In the genomic region with DNA sequence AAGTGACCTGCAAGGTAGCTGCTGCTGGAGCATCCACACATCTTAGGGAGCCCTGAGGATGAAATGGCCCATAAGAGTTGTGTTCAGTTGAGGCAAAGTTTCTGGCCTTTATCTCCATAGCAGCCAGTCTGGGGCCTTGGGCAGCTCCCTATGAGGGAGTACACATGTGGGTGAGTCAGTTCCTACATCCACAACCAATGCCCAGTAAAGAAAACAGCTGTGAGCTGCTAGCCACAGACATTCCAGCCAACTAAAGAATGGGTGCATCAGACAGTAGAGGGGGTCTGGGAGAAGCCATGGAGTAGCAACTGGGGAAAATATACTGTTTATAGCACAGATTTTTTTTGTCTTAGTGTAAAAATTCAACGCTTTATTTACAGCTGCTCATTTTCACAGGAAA, we compare ENCODE assay signal across 17 cellular contexts.
DNase-seq lines count a peak whose midpoint lies in the region; ATAC-seq and FAIRE-seq lines count a peak whose summit lies in the region.
"Had no signal": no experiment of that assay in that cellular context is flagged by ENCODE, and none has a peak within 500 bp of the region (broad histone marks: within the 10 kb centered on the region; RNA-seq: fewer than 3 reads in every experiment).

No MANE protein-coding gene starts in this region.

- H3K27me3 Mint-ChIP-seq in activated CD4-positive, alpha-beta T cell treated with anti-CD3 and anti-CD28 coated beads, Interleukin-2, amount 10 ng/mL, durations not matched to agents 24 days and 14 days, result no peaks in the 10 kb centered on the region
- H3K27me3 Mint-ChIP-seq: activated CD8-positive, alpha-beta T cell treated with anti-CD3 and anti-CD28 coated beads for 36 hours; CD4-positive, CD25-positive, alpha-beta regulatory T cell had no signal

- H3K27ac Mint-ChIP-seq in activated CD4-positive, alpha-beta T cell treated with anti-CD3 and anti-CD28 coated beads, Interleukin-2, amount 10 ng/mL, durations not matched to agents 24 days and 14 days, result no peak overlapping the region
- H3K27ac Mint-ChIP-seq: activated CD8-positive, alpha-beta T cell treated with anti-CD3 and anti-CD28 coated beads for 36 hours; activated T-helper 1 cell treated with anti-CD3 and anti-CD28 coated beads, Interleukin-12 subunit alpha, Interleukin-12 subunit beta, Interleukin-2, Interleukin-4 antibody, amounts not matched to agents 30 ng/mL and 10 ng/mL and 1 ng/mL, durations not matched to agents 14 hours and 24 hours and 36 hours; CD4-positive, CD25-positive, alpha-beta regulatory T cell had no signal

- DNase-seq in HS-27A (ENCODE audit: low read depth) (peak; percentile 12), amniotic stem cell (lab: John Stamatoyannopoulos, UW) (peak; percentile 31), fibroblast of the conjunctiva (ENCODE audit: low read depth) (peak; percentile 17), stromal cell of bone marrow (ENCODE audit: low read depth) (peak; percentile 48), frontal cortex (ENCODE audit: low spot score in 2 of 2) (no peak)
- no peak for DNase-seq in activated CD4-positive, alpha-beta T cell treated with anti-CD3 and anti-CD28 coated beads, Interleukin-2, amount 10 ng/mL, durations not matched to agents 24 days and 14 days
- DNase-seq: activated CD8-positive, alpha-beta T cell treated with anti-CD3 and anti-CD28 coated beads for 36 hours; anterior cingulate cortex; CD4-positive, CD25-positive, alpha-beta regulatory T cell; effector CD4-positive, alpha-beta T cell; heart left ventricle; NCI-H1105 treated with DMSO at 0.1 percent for 48 hours; NCI-H2227 treated with DMSO at 0.1 percent for 48 hours had no signal

- no peaks in the 10 kb centered on the region for H3K4me1 Mint-ChIP-seq in activated CD4-positive, alpha-beta T cell treated with anti-CD3 and anti-CD28 coated beads, Interleukin-2, amount 10 ng/mL, durations not matched to agents 24 days and 14 days
- H3K4me1 Mint-ChIP-seq: CD4-positive, CD25-positive, alpha-beta regulatory T cell had no signal

- no peak overlapping the region for H3K4me3 Mint-ChIP-seq in activated CD4-positive, alpha-beta T cell treated with anti-CD3 and anti-CD28 coated beads, Interleukin-2, amount 10 ng/mL, durations not matched to agents 24 days and 14 days
- H3K4me3 Mint-ChIP-seq: activated CD8-positive, alpha-beta T cell treated with anti-CD3 and anti-CD28 coated beads for 36 hours; activated T-helper 1 cell treated with anti-CD3 and anti-CD28 coated beads, Interleukin-12 subunit alpha, Interleukin-12 subunit beta, Interleukin-2, Interleukin-4 antibody, amounts not matched to agents 30 ng/mL and 10 ng/mL and 1 ng/mL, durations not matched to agents 14 hours and 24 hours and 36 hours; CD4-positive, CD25-positive, alpha-beta regulatory T cell had no signal

- FAIRE-seq in frontal cortex (lab: Jason Lieb, UNC), result no peak
- FAIRE-seq: G401.6, HepG2 had no signal

- intact Hi-C loops in activated CD4-positive, alpha-beta T cell treated with anti-CD3 and anti-CD28 coated beads, Interleukin-2, amount 10 ng/mL, durations not matched to agents 24 days and 14 days (cut with micrococcal nuclease), result no loop called here

- no peaks in the 10 kb centered on the region for H3K36me3 Mint-ChIP-seq in activated CD4-positive, alpha-beta T cell treated with anti-CD3 and anti-CD28 coated beads, Interleukin-2, amount 10 ng/mL, durations not matched to agents 24 days and 14 days (ENCODE audit: low read depth)
- H3K36me3 Mint-ChIP-seq: CD4-positive, CD25-positive, alpha-beta regulatory T cell had no signal

- no peak for ATAC-seq in GM18498 (IDR thresholded peaks at IDR 0.05; ENCODE audit: unreplicated experiment)
- ATAC-seq: activated CD8-positive, alpha-beta T cell treated with anti-CD3 and anti-CD28 coated beads for 36 hours; heart left ventricle; HepG2 had no signal

- no peaks in the 10 kb centered on the region for H3K9me3 Mint-ChIP-seq in activated CD4-positive, alpha-beta T cell treated with anti-CD3 and anti-CD28 coated beads, Interleukin-2, amount 10 ng/mL, durations not matched to agents 24 days and 14 days

Comparison
In these comparisons a context has a peak if more than half of its experiments do, and no peak if none do; other contexts are left out.
1. DNase-seq: peak in HS-27A (single experiment), amniotic stem cell (single experiment), fibroblast of the conjunctiva (single experiment) and stromal cell of bone marrow (single experiment); none in frontal cortex (0 of 2) and activated CD4-positive, alpha-beta T cell treated with anti-CD3 and anti-CD28 coated beads, Interleukin-2, amount 10 ng/mL, durations not matched to agents 24 days and 14 days (single experiment).